Comparison of ENCODE assay signal across 8 cellular contexts in genomic region chr21:44873356-44874239, GRCh38. TPM values are rescaled to one million over a fixed set of nuclear protein-coding genes. Genes with fewer than 3 reads are reported as not detected.
A peak's percentile ranks its signal among the peaks of the same experiment; 100 is the strongest.
DNase-seq lines count a peak whose midpoint lies in the region; ATAC-seq and TF ChIP-seq lines count a peak whose summit lies in the region.

A gene with protein sequence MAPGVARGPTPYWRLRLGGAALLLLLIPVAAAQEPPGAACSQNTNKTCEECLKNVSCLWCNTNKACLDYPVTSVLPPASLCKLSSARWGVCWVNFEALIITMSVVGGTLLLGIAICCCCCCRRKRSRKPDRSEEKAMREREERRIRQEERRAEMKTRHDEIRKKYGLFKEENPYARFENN (minus strand): TSS chr21:44873690. CDS start chr21:44873616, 74 bp downstream.

- H3K36me3 Mint-ChIP-seq in activated naive CD8-positive, alpha-beta T cell: peaks cover 3% of the 10 kb centered on the region

- DNase-seq in NCI-H1105 treated with DMSO at 0.1 percent for 48 hours (lab: John Stamatoyannopoulos, UW): peak; percentile 97
- peak; percentile 90 for DNase-seq in SKM-1 treated with dmso at 0.1 percent for 144 hours (lab: John Stamatoyannopoulos, UW; ENCODE audit: unreplicated experiment)
- peak; percentile 99 for DNase-seq in glomerular visceral epithelial cell (ENCODE audit: extremely low spot score)
- peak; percentile 94 for DNase-seq in omental fat pad (ENCODE audit: low spot score)

- H3K9me3 Mint-ChIP-seq in activated naive CD8-positive, alpha-beta T cell (ENCODE audit: low read depth): no peaks in the 10 kb centered on the region

- no peaks in the 10 kb centered on the region for H3K27me3 Mint-ChIP-seq in activated naive CD8-positive, alpha-beta T cell

- H3K27ac Mint-ChIP-seq in activated naive CD8-positive, alpha-beta T cell: peak within 1 kb of the TSS; percentile 89

- peak within 1 kb of the TSS; percentile 93 for H3K4me3 Mint-ChIP-seq in activated naive CD8-positive, alpha-beta T cell

- peak within 1 kb of the TSS; percentile 69 for H3K27ac ChIP-seq in temporal lobe (ENCODE audit: low read depth, low read length)

- TF ChIP-seq POLR2A in GM10847 (IDR thresholded peaks at IDR 0.05; ENCODE audit: extremely low read depth, insufficient read length): peak; percentile 69

- TF ChIP-seq CTCF in omental fat pad (IDR thresholded peaks at IDR 0.05): no peak

- ATAC-seq in HG02642 (IDR thresholded peaks at IDR 0.05; ENCODE audit: poor library complexity, unreplicated experiment) (peak; percentile 81), omental fat pad (ENCODE audit: low FRiP score) (peak; percentile 72)

- peaks cover 55% of the 10 kb centered on the region for H3K4me1 Mint-ChIP-seq in activated naive CD8-positive, alpha-beta T cell (ENCODE audit: low read depth)

RNA-seq across cellular contexts. Expression of the gene that starts here (rescaled TPM):
- total RNA-seq in omental fat pad (100 to 1,000 TPM; 200 to 241 (median 214) TPM), temporal lobe (63.2 TPM)

Comparison
In these comparisons a context has a peak if more than half of its experiments do, and no peak if none do; other contexts are left out.
1. Peak in every context shown above with its lines: DNase-seq, ATAC-seq and H3K27ac ChIP-seq.